In the genomic region with DNA sequence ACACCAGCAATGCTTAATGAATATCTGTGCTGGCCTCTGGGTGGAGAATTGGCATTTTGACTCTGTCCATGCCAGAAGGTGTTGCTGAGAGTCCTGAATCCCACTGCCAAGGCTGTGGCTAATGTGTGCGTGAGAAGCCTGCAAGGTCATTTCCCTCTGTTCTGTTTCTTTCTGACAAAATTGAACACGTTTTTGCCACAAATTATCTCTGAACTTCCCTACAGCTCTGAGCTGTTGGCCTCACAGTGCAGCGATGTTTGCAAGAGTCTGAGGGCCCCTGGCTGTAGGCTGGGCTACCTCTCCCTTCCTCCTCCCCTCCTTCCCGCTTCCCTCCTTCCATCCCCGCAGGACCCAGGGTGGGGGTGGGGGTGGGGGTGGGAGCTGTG, we compare ENCODE assay signal across 9 cellular contexts.
A peak's percentile ranks its signal among the peaks of the same experiment; 100 is the strongest.
DNase-seq lines count a peak whose midpoint lies in the region; ATAC-seq and TF ChIP-seq lines count a peak whose summit lies in the region.
"Had no signal": no experiment of that assay in that cellular context is flagged by ENCODE, and none has a peak within 500 bp of the region (broad histone marks: within the 10 kb centered on the region; RNA-seq: fewer than 3 reads in every experiment).

No MANE protein-coding gene starts in this region.

- no peaks in the 10 kb centered on the region for H3K9me3 ChIP-seq in testis

- H3K27me3 Mint-ChIP-seq in activated CD4-positive, alpha-beta T cell treated with anti-CD3 and anti-CD28 coated beads, Interleukin-2, amount 10 ng/mL, durations not matched to agents 24 days and 14 days: peaks cover 4% of the 10 kb centered on the region

- intact Hi-C loops in activated CD4-positive, alpha-beta T cell treated with anti-CD3 and anti-CD28 coated beads, Interleukin-2, amount 10 ng/mL, durations not matched to agents 24 days and 14 days (cut with micrococcal nuclease): loop anchor here (2.0 kb wide), 1 partner anchor 48 kb away; no protein-coding TSS in a partner anchor
- intact Hi-C loops in testis (cut with DNase I; ENCODE audit: low total_unique reads): no loop called here

- H3K4me1 Mint-ChIP-seq in activated CD4-positive, alpha-beta T cell treated with anti-CD3 and anti-CD28 coated beads, Interleukin-2, amount 10 ng/mL, durations not matched to agents 24 days and 14 days: peaks cover 11% of the 10 kb centered on the region

- 30 to 32% methylated on average over 4 to 5 of the region's 5 CpGs for WGBS in testis, 2 donors

- peaks cover 18% of the 10 kb centered on the region for H3K4me1 ChIP-seq in testis

- peak overlapping the region in 1 of 2 donors; percentile 41 for H3K27ac ChIP-seq in testis

- no peaks in the 10 kb centered on the region for H3K27me3 ChIP-seq in testis

- H3K9me3 Mint-ChIP-seq in activated CD4-positive, alpha-beta T cell treated with anti-CD3 and anti-CD28 coated beads, Interleukin-2, amount 10 ng/mL, durations not matched to agents 24 days and 14 days: peaks cover 12% of the 10 kb centered on the region

- DNase-seq in activated CD4-positive, alpha-beta T cell treated with anti-CD3 and anti-CD28 coated beads, Interleukin-2, amount 10 ng/mL, durations not matched to agents 24 days and 14 days: no peak
- DNase-seq in activated CD4-positive, alpha-beta T cell treated with anti-CD3 and anti-CD28 coated beads for 4 hours: no peak
- DNase-seq in fibroblast of peridontal ligament (ENCODE audit: extremely low read depth): peak; percentile 37
- DNase-seq in testis: peak; percentile 67
- DNase-seq in NK-92 (lab: John Stamatoyannopoulos, UW; ENCODE audit: unreplicated experiment): no peak
- no peak for DNase-seq in activated naive CD4-positive, alpha-beta T cell treated with Interleukin-2 at 50 U/mL for 16 hours
- DNase-seq: ACHN had no signal

- H3K36me3 ChIP-seq in testis (ENCODE audit: low read depth, missing control alignments): no peaks in the 10 kb centered on the region

- H3K36me3 Mint-ChIP-seq in activated CD4-positive, alpha-beta T cell treated with anti-CD3 and anti-CD28 coated beads, Interleukin-2, amount 10 ng/mL, durations not matched to agents 24 days and 14 days (ENCODE audit: low read depth): peaks cover 2% of the 10 kb centered on the region

- ATAC-seq in HG03432 (IDR thresholded peaks at IDR 0.05; ENCODE audit: unreplicated experiment) (peak; percentile 51), GM19023 (IDR thresholded peaks at IDR 0.05; ENCODE audit: unreplicated experiment) (no peak)

- H3K4me3 ChIP-seq in testis: no peak overlapping the region

- H3K27ac Mint-ChIP-seq in activated CD4-positive, alpha-beta T cell treated with anti-CD3 and anti-CD28 coated beads, Interleukin-2, amount 10 ng/mL, durations not matched to agents 24 days and 14 days: peak overlapping the region; percentile 32

- no peak for TF ChIP-seq POLR2A in testis (IDR thresholded peaks at IDR 0.05)

- no peak for TF ChIP-seq CTCF in testis (IDR thresholded peaks at IDR 0.05)

- H3K4me3 Mint-ChIP-seq in activated CD4-positive, alpha-beta T cell treated with anti-CD3 and anti-CD28 coated beads, Interleukin-2, amount 10 ng/mL, durations not matched to agents 24 days and 14 days: no peak overlapping the region

Comparison
In these comparisons a context has a peak if more than half of its experiments do, and no peak if none do; other contexts are left out.
1. DNase-seq: peak in fibroblast of peridontal ligament (single experiment) and testis (single experiment); none in activated CD4-positive, alpha-beta T cell treated with anti-CD3 and anti-CD28 coated beads, Interleukin-2, amount 10 ng/mL, durations not matched to agents 24 days and 14 days (single experiment), activated CD4-positive, alpha-beta T cell treated with anti-CD3 and anti-CD28 coated beads for 4 hours (0 of 2), NK-92 (single experiment) and activated naive CD4-positive, alpha-beta T cell treated with Interleukin-2 at 50 U/mL for 16 hours (single experiment).